8 cellular contexts compared by ENCODE assay signal in the genomic region with DNA sequence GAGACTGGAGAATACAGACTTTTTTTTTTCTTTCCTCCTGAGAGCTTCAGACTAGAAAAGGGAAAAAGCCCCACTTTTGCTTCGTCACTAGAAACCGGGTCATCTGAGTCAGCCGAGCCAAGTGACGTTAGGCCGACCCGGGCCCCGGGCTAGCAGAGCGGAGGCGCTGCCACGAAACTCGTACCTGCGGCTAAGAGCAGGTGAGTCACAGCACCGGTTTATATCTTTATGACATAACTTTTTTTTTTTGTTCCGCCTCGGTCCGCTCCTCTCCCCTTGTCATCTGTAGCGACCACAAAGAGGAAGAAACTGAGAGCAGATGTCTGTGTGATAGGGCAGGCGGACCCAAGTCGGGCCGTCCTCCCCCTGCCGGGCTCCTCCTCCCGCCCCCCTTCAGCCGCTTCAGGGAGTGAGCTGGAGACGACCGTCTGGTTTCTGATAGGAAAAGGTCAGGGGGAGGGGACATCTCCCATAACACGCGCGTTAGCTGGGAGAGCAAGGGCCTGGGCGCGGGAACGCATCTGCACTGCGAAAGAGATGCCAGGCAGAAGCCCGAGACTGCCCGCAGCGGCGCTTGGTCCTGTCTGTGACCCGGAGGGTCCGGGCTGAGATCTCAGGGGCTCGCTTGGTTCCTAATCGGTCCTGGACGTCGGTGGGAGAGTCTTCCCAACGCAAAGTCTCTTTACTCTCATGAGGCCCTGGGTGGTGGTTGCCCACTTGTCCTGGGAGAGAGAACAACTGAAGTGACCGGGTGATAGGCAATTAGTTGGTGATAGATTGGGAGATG. TPM values are rescaled to one million over a fixed set of nuclear protein-coding genes. Genes with fewer than 3 reads are reported as not detected.
A peak's percentile ranks its signal among the peaks of the same experiment; 100 is the strongest.
DNase-seq lines count a peak whose midpoint lies in the region; TF ChIP-seq lines count a peak whose summit lies in the region.

No MANE protein-coding gene starts in this region.

- intact Hi-C loops in activated T-helper 2 cell treated with anti-CD3 and anti-CD28 coated beads, Interferon-gamma antibody, Interleukin-2, Interleukin-4, amounts not matched to agents 10 μg/mL and 5 μg/mL and 100 μg/mL, durations not matched to agents 14 hours and 24 hours and 36 hours (cut with micrococcal nuclease): no loop called here

- H3K4me1 Mint-ChIP-seq in activated T-helper 2 cell treated with anti-CD3 and anti-CD28 coated beads, Interferon-gamma antibody, Interleukin-2, Interleukin-4, amounts not matched to agents 10 μg/mL and 5 μg/mL and 100 μg/mL, durations not matched to agents 14 hours and 24 hours and 36 hours (ENCODE audit: low read depth): peaks cover 8% of the 10 kb centered on the region
- H3K4me1 Mint-ChIP-seq in immature natural killer cell: peaks cover 11 to 24% of the 10 kb centered on the region in 2 donors

- H3K27me3 Mint-ChIP-seq in activated T-helper 2 cell treated with anti-CD3 and anti-CD28 coated beads, Interferon-gamma antibody, Interleukin-2, Interleukin-4, amounts not matched to agents 10 μg/mL and 5 μg/mL and 100 μg/mL, durations not matched to agents 14 hours and 24 hours and 36 hours (ENCODE audit: low read depth): peaks cover 74% of the 10 kb centered on the region
- peaks cover 37 to 52% (median 40%) of the 10 kb centered on the region in 3 donors for H3K27me3 Mint-ChIP-seq in immature natural killer cell (ENCODE audit: low read depth in 3 of 3)

- TF ChIP-seq EP300 in Ishikawa (IDR thresholded peaks at IDR 0.05; ENCODE audit: borderline replicate concordance): no peak

- H3K9me3 Mint-ChIP-seq in activated T-helper 2 cell treated with anti-CD3 and anti-CD28 coated beads, Interferon-gamma antibody, Interleukin-2, Interleukin-4, amounts not matched to agents 10 μg/mL and 5 μg/mL and 100 μg/mL, durations not matched to agents 14 hours and 24 hours and 36 hours: peaks cover 13% of the 10 kb centered on the region
- H3K9me3 Mint-ChIP-seq in immature natural killer cell: peaks cover 16 to 59% (median 34%) of the 10 kb centered on the region in 6 donors

- TF ChIP-seq RAD21 in Ishikawa (IDR thresholded peaks at IDR 0.05; ENCODE audit: low read depth): no peak

- H3K27ac Mint-ChIP-seq in activated T-helper 2 cell treated with anti-CD3 and anti-CD28 coated beads, Interferon-gamma antibody, Interleukin-2, Interleukin-4, amounts not matched to agents 10 μg/mL and 5 μg/mL and 100 μg/mL, durations not matched to agents 14 hours and 24 hours and 36 hours: peak overlapping the region; percentile 72
- H3K27ac Mint-ChIP-seq in immature natural killer cell: no peak overlapping the region

- H3K36me3 Mint-ChIP-seq in activated T-helper 2 cell treated with anti-CD3 and anti-CD28 coated beads, Interferon-gamma antibody, Interleukin-2, Interleukin-4, amounts not matched to agents 10 μg/mL and 5 μg/mL and 100 μg/mL, durations not matched to agents 14 hours and 24 hours and 36 hours (ENCODE audit: low read depth): peaks cover 6% of the 10 kb centered on the region
- H3K36me3 Mint-ChIP-seq in immature natural killer cell: peaks cover 0 to 13% (median 12%) of the 10 kb centered on the region in 3 donors

- peak in 2 of 3 experiments; percentile 24 to 45 for DNase-seq in activated CD8-positive, alpha-beta memory T cell treated with anti-CD3 and anti-CD28 coated beads for 48 hours (ENCODE audit: low read depth in 2 of 3, low spot score in 2 of 3)
- DNase-seq in activated CD8-positive, alpha-beta memory T cell treated with anti-CD3 and anti-CD28 coated beads for 24 hours: no peak
- DNase-seq in OCI-M1 (lab: John Stamatoyannopoulos, UW) (peak; percentile 83), immature natural killer cell (peak in 1 of 3 donors; percentile 6), hypothalamus (lab: John Stamatoyannopoulos, UW) (no peak)
- DNase-seq in activated T-helper 2 cell treated with anti-CD3 and anti-CD28 coated beads, Interferon-gamma antibody, Interleukin-2, Interleukin-4, amounts not matched to agents 10 μg/mL and 5 μg/mL and 100 μg/mL, durations not matched to agents 14 hours and 24 hours and 36 hours (ENCODE audit: low spot score): no peak
- peak; percentile 73 for DNase-seq in stimulated activated CD4-positive, alpha-beta T cell treated with anti-CD3 and anti-CD28 coated beads, Interleukin-4, amount 100 ng/mL, for 1 hour

- H3K4me3 Mint-ChIP-seq in activated T-helper 2 cell treated with anti-CD3 and anti-CD28 coated beads, Interferon-gamma antibody, Interleukin-2, Interleukin-4, amounts not matched to agents 10 μg/mL and 5 μg/mL and 100 μg/mL, durations not matched to agents 14 hours and 24 hours and 36 hours (ENCODE audit: low read depth): peak overlapping the region; percentile 58
- peak overlapping the region; percentile 13 to 58 (median 35) for H3K4me3 Mint-ChIP-seq in immature natural killer cell

TF ChIP-seq in Ishikawa, 13 proteins besides CTCF, POLR2A, EP300 and RAD21:
- TF ChIP-seq, protein P1, sequence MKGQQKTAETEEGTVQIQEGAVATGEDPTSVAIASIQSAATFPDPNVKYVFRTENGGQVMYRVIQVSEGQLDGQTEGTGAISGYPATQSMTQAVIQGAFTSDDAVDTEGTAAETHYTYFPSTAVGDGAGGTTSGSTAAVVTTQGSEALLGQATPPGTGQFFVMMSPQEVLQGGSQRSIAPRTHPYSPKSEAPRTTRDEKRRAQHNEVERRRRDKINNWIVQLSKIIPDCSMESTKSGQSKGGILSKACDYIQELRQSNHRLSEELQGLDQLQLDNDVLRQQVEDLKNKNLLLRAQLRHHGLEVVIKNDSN (IDR thresholded peaks at IDR 0.05): no peak
- no peak for TF ChIP-seq ZBTB7A (IDR thresholded peaks at IDR 0.05; ENCODE audit: low read depth)
- peak; percentile 13; the same call in 1 of the 2 replicates for TF ChIP-seq TAF1 (IDR thresholded peaks at IDR 0.05; ENCODE audit: low read depth)
- TF ChIP-seq TEAD4 (IDR thresholded peaks at IDR 0.05): no peak
- TF ChIP-seq TCF12 (IDR thresholded peaks at IDR 0.05; ENCODE audit: low read depth): no peak
- TF ChIP-seq, protein P2, sequence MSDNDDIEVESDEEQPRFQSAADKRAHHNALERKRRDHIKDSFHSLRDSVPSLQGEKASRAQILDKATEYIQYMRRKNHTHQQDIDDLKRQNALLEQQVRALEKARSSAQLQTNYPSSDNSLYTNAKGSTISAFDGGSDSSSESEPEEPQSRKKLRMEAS (IDR thresholded peaks at IDR 0.05): 0 out of 2 replicates have a peak, but pooled peaks have one; percentile 18

RNA-seq across cellular contexts. Expression of a gene that starts 0.6 kb away (rescaled TPM):
- not detected in 2 replicates for total RNA-seq in activated T-helper 2 cell treated with anti-CD3 and anti-CD28 coated beads, Interferon-gamma antibody, Interleukin-2, Interleukin-4, amounts not matched to agents 10 μg/mL and 5 μg/mL and 100 μg/mL, durations not matched to agents 14 hours and 24 hours and 36 hours
- not detected for polyA plus RNA-seq in immature natural killer cell

RNA-seq across cellular contexts. Expression of a gene that starts 1.0 kb away (rescaled TPM):
- total RNA-seq in activated T-helper 2 cell treated with anti-CD3 and anti-CD28 coated beads, Interferon-gamma antibody, Interleukin-2, Interleukin-4, amounts not matched to agents 10 μg/mL and 5 μg/mL and 100 μg/mL, durations not matched to agents 14 hours and 24 hours and 36 hours: 0.11 TPM in 1 of 2 replicates, not detected in the other
- not detected for polyA plus RNA-seq in immature natural killer cell

Comparison
In these comparisons a context has a peak if more than half of its experiments do, and no peak if none do; other contexts are left out.
1. DNase-seq: peak in activated CD8-positive, alpha-beta memory T cell treated with anti-CD3 and anti-CD28 coated beads for 48 hours (2 of 3), OCI-M1 (single experiment) and stimulated activated CD4-positive, alpha-beta T cell treated with anti-CD3 and anti-CD28 coated beads, Interleukin-4, amount 100 ng/mL, for 1 hour (single experiment); none in activated CD8-positive, alpha-beta memory T cell treated with anti-CD3 and anti-CD28 coated beads for 24 hours (single experiment), activated T-helper 2 cell treated with anti-CD3 and anti-CD28 coated beads, Interferon-gamma antibody, Interleukin-2, Interleukin-4, amounts not matched to agents 10 μg/mL and 5 μg/mL and 100 μg/mL, durations not matched to agents 14 hours and 24 hours and 36 hours (single experiment) and hypothalamus (0 of 51).